Comparison of ENCODE assay signal across 8 cellular contexts in genomic region chr12:93502802-93503623, GRCh38. TPM values are rescaled to one million over a fixed set of nuclear protein-coding genes. Genes with fewer than 3 reads are reported as not detected.
A peak's percentile ranks its signal among the peaks of the same experiment; 100 is the strongest.
DNase-seq lines count a peak whose midpoint lies in the region; ATAC-seq and TF ChIP-seq lines count a peak whose summit lies in the region.

No MANE protein-coding gene starts in this region.

- H3K4me3 ChIP-seq in epithelial cell of esophagus (ENCODE audit: low read length): no peak overlapping the region
- H3K4me3 ChIP-seq in ovary: no peak overlapping the region
- H3K4me3 ChIP-seq in uterus: no peak overlapping the region

- POLR2A ChIA-PET in activated CD8-positive, alpha-beta T cell treated with anti-CD3 and anti-CD28 coated beads, Interleukin-2, amount 10 ng/mL, durations not matched to agents 7 days and 5 days (lab: Charles Lee): interaction anchor here (0.9 to 1.3 kb wide), 2 partner anchors 599 to 601 kb away, joined by 3 to 7 read pairs; no protein-coding TSS in a partner anchor

- DNase-seq in activated gamma-delta T cell treated with Interleukin-2 at 50 U/mL for 16 hours (peak; percentile 61), activated gamma-delta T cell (lab: John Stamatoyannopoulos, UW) (no peak), NCI-H460 (ENCODE audit: extremely low read depth, low read depth) (peak; percentile 41), epithelial cell of esophagus (ENCODE audit: low read depth) (peak; percentile 51), ovary (peak in 4 of 5 donors; percentile 12 to 58 (median 37)), uterus (peak; percentile 36 to 59), mesenteric fat pad (ENCODE audit: low spot score) (no peak)
- DNase-seq in activated CD8-positive, alpha-beta T cell treated with anti-CD3 and anti-CD28 coated beads, Interleukin-2, amount 10 ng/mL, durations not matched to agents 7 days and 5 days: peak; percentile 78

- TF ChIP-seq EP300 in ovary (IDR thresholded peaks at IDR 0.05): no peak

- H3K27ac Mint-ChIP-seq in activated CD8-positive, alpha-beta T cell treated with anti-CD3 and anti-CD28 coated beads, Interleukin-2, amount 10 ng/mL, durations not matched to agents 7 days and 5 days: no peak overlapping the region

- no peak overlapping the region for H3K4me3 Mint-ChIP-seq in activated CD8-positive, alpha-beta T cell treated with anti-CD3 and anti-CD28 coated beads, Interleukin-2, amount 10 ng/mL, durations not matched to agents 7 days and 5 days

- H3K27ac ChIP-seq in ovary (no peak overlapping the region), uterus (no peak overlapping the region)

- peak; percentile 74 for TF ChIP-seq CTCF in epithelial cell of esophagus (IDR thresholded peaks at IDR 0.05; ENCODE audit: insufficient read depth, low read depth, low read length, missing control alignments)
- peak; percentile 53 to 77 (median 63) for TF ChIP-seq CTCF in ovary (IDR thresholded peaks at IDR 0.05)
- peak; percentile 73 to 84 (median 78) for TF ChIP-seq CTCF in uterus (IDR thresholded peaks at IDR 0.05)

- no peaks in the 10 kb centered on the region for H3K9me3 ChIP-seq in ovary
- H3K9me3 ChIP-seq in uterus: no peaks in the 10 kb centered on the region

- intact Hi-C loops in ovary (cut with DNase I): loop anchor here (2.0 to 5.0 kb wide), 2 partner anchors 598 to 599 kb away; no protein-coding TSS in a partner anchor
- intact Hi-C loops in uterus (cut with DNase I; ENCODE audit: low total_unique reads): loop anchor here (5.0 kb wide), 1 partner anchor 599 kb away; no protein-coding TSS in a partner anchor

- TF ChIP-seq POLR2A in ovary (IDR thresholded peaks at IDR 0.05) (no peak), uterus (IDR thresholded peaks at IDR 0.05) (no peak)

- 68 to 70% (median 69%) methylated on average over 11 of the region's 11 CpGs for WGBS in ovary, 3 donors

- H3K9me3 Mint-ChIP-seq in activated CD8-positive, alpha-beta T cell treated with anti-CD3 and anti-CD28 coated beads, Interleukin-2, amount 10 ng/mL, durations not matched to agents 7 days and 5 days (ENCODE audit: insufficient read depth): no peaks in the 10 kb centered on the region

- H3K27me3 Mint-ChIP-seq in activated CD8-positive, alpha-beta T cell treated with anti-CD3 and anti-CD28 coated beads, Interleukin-2, amount 10 ng/mL, durations not matched to agents 7 days and 5 days (ENCODE audit: low read depth): no peaks in the 10 kb centered on the region

- H3K36me3 Mint-ChIP-seq in activated CD8-positive, alpha-beta T cell treated with anti-CD3 and anti-CD28 coated beads, Interleukin-2, amount 10 ng/mL, durations not matched to agents 7 days and 5 days (ENCODE audit: low read depth): peaks cover 22% of the 10 kb centered on the region

- H3K27me3 ChIP-seq in ovary (no peaks in the 10 kb centered on the region), uterus (no peaks in the 10 kb centered on the region)

- peaks cover 17% of the 10 kb centered on the region for H3K4me1 Mint-ChIP-seq in activated CD8-positive, alpha-beta T cell treated with anti-CD3 and anti-CD28 coated beads, Interleukin-2, amount 10 ng/mL, durations not matched to agents 7 days and 5 days (ENCODE audit: low read depth)

- H3K4me1 ChIP-seq in ovary (ENCODE audit: insufficient read depth): no peaks in the 10 kb centered on the region
- H3K4me1 ChIP-seq in uterus: no peaks in the 10 kb centered on the region

- CTCF ChIA-PET in activated CD8-positive, alpha-beta T cell treated with anti-CD3 and anti-CD28 coated beads, Interleukin-2, amount 10 ng/mL, durations not matched to agents 7 days and 5 days (lab: Charles Lee): interaction anchor here (0.6 to 8.1 kb wide), 53 partner anchors 9 to 1032 kb away, joined by 3 to 239 read pairs (median 4); partner anchors contain the start of genes CRADD and MRPL42

- H3K36me3 ChIP-seq in ovary: no peaks in the 10 kb centered on the region
- H3K36me3 ChIP-seq in uterus: no peaks in the 10 kb centered on the region

- ATAC-seq in activated CD8-positive, alpha-beta T cell treated with anti-CD3 and anti-CD28 coated beads, Interleukin-2, amount 10 ng/mL, durations not matched to agents 7 days and 5 days: no peak

RNA-seq across cellular contexts. Expression of gene MRPL42, which starts 35.7 kb away (rescaled TPM):
- 178 and 180 TPM in 2 replicates for total RNA-seq in NCI-H460 (2014; rRNA removed; shearing (Covaris generic))
- polyA plus RNA-seq in NCI-H460 (2014; cell fraction: nucleus; rRNA removed): 78.4 and 81.8 TPM in 2 replicates
- 10 to 100 TPM; 55.8 to 57.0 TPM for total RNA-seq in activated CD8-positive, alpha-beta T cell treated with anti-CD3 and anti-CD28 coated beads, Interleukin-2, amount 10 ng/mL, durations not matched to agents 7 days and 5 days
- 10 to 100 TPM; 34.9 to 72.7 (median 47.9) TPM for total RNA-seq in ovary
- polyA plus RNA-seq in ovary: 10 to 100 TPM; 22.4 to 39.9 TPM
- total RNA-seq in uterus: 100 to 1,000 TPM in 1 of 4 donors, 10 to 100 TPM in 3; 59.4 to 130 (median 69.8) TPM
- 45.5 TPM for total RNA-seq in mesenteric fat pad

Comparison
In these comparisons a context has a peak if more than half of its experiments do, and no peak if none do; other contexts are left out.
1. DNase-seq: peak in activated gamma-delta T cell treated with Interleukin-2 at 50 U/mL for 16 hours (single experiment), NCI-H460 (single experiment), activated CD8-positive, alpha-beta T cell treated with anti-CD3 and anti-CD28 coated beads, Interleukin-2, amount 10 ng/mL, durations not matched to agents 7 days and 5 days (single experiment), epithelial cell of esophagus (single experiment), ovary (4 of 5) and uterus (2 of 2); none in activated gamma-delta T cell (single experiment) and mesenteric fat pad (single experiment).
2. Peak in every context shown above with its lines, with median percentiles within 50 percentile points of each other: CTCF ChIP-seq.